Comparison of ENCODE assay signal across 8 cellular contexts in genomic region chr22:41832553-41833368, GRCh38. TPM values are rescaled to one million over a fixed set of nuclear protein-coding genes. Genes with fewer than 3 reads are reported as not detected.
DNase-seq lines count a peak whose midpoint lies in the region; ATAC-seq and TF ChIP-seq lines count a peak whose summit lies in the region.

SREBF2 (plus strand) TSS chr22:41833105; CDS start chr22:41833271, 166 bp downstream.

- peak; percentile 97 for DNase-seq in DMS153 treated with DMSO at 0.1 percent for 48 hours (lab: John Stamatoyannopoulos, UW; ENCODE audit: unreplicated experiment)
- DNase-seq in PC-3: peak; percentile 97
- DNase-seq in activated T-cell treated with anti-CD3 and anti-CD28 coated beads for 48 hours (ENCODE audit: low read depth): peak; percentile 99
- peak; percentile 97 for DNase-seq in epithelial cell of prostate (ENCODE audit: low read depth, low spot score)
- DNase-seq in mucosa of descending colon: peak; percentile 99 to 100 (median 100)
- DNase-seq in stimulated activated CD8-positive, alpha-beta memory T cell treated with anti-CD3 and anti-CD28 coated beads, Interleukin-4, amount 100 ng/mL, for 24 hours (ENCODE audit: low read depth): peak; percentile 99

- TF ChIP-seq RAD21 in Ishikawa (IDR thresholded peaks at IDR 0.05; ENCODE audit: low read depth): peak; percentile 22; the same call in 1 of the 2 replicates

- peak within 1 kb of the TSS; percentile 95 for H3K4me3 ChIP-seq in PC-3 (ENCODE audit: low read length)
- H3K4me3 ChIP-seq in mucosa of descending colon: peak within 1 kb of the TSS; percentile 82

- H3K79me2 ChIP-seq in PC-3 (ENCODE audit: low read length): peaks cover 42% of the 10 kb centered on the region

- no peaks in the 10 kb centered on the region for H3K9me2 ChIP-seq in PC-3 (replicated peaks; ENCODE audit: low read length)

- TF ChIP-seq CTCF in PC-3 (conservative IDR thresholded peaks at IDR 0.05; ENCODE audit: low read depth, low read length) (no peak), mucosa of descending colon (IDR thresholded peaks at IDR 0.05) (no peak)

- H3K9me3 ChIP-seq in PC-3 (ENCODE audit: low read length): no peaks in the 10 kb centered on the region
- H3K9me3 ChIP-seq in mucosa of descending colon: no peaks in the 10 kb centered on the region

- 0 out of 2 replicates have a peak, but pooled peaks have one; percentile 67 for TF ChIP-seq EP300 in Ishikawa (IDR thresholded peaks at IDR 0.05; ENCODE audit: borderline replicate concordance)

- BruUV-seq in PC-3 (replicated peaks; lab: Mats Ljungman, UMichigan): no TSS peak

- intact Hi-C loops in PC-3 (cut with micrococcal nuclease) (no loop called here), mucosa of descending colon (cut with DNase I, micrococcal nuclease) (no loop called here)

- H3K27me3 ChIP-seq in PC-3 (ENCODE audit: low read length): no peaks in the 10 kb centered on the region

- H2AFZ ChIP-seq in PC-3 (ENCODE audit: low read length): peak within 1 kb of the TSS; percentile 64

- 0 out of 2 replicates have a peak, but pooled peaks cover 11% of the 10 kb centered on the region for H4K20me1 ChIP-seq in PC-3 (ENCODE audit: low read length)

- ATAC-seq in GM21576 (IDR thresholded peaks at IDR 0.05; ENCODE audit: unreplicated experiment): peak; percentile 87
- peak; percentile 91 for ATAC-seq in PC-3
- ATAC-seq in mucosa of descending colon: peak; percentile 88

- H3K36me3 ChIP-seq in PC-3 (ENCODE audit: low read depth, low read length): peaks cover 14% of the 10 kb centered on the region
- peaks cover 5% of the 10 kb centered on the region for H3K36me3 ChIP-seq in mucosa of descending colon (ENCODE audit: low read depth)

- CTCF ChIA-PET in PC-3 (lab: Charles Lee): interaction anchor here (0.6 to 1.0 kb wide), 3 partner anchors 11 to 536 kb away, joined by 3 read pairs; no protein-coding TSS in a partner anchor

- POLR2A ChIA-PET in PC-3 (lab: Charles Lee; ENCODE audit: unreplicated experiment): interaction anchor here (0.5 to 0.9 kb wide), 6 partner anchors 9 to 1980 kb away, joined by 3 to 15 read pairs (median 4); no protein-coding TSS in a partner anchor

- H3K27ac ChIP-seq in PC-3 (ENCODE audit: low read length): peak within 1 kb of the TSS; percentile 94
- peak within 1 kb of the TSS; percentile 92 for H3K27ac ChIP-seq in epithelial cell of prostate

- peak within 1 kb of the TSS; percentile 90 for H3K4me2 ChIP-seq in PC-3 (ENCODE audit: low read length)

- H3K4me1 ChIP-seq in PC-3 (ENCODE audit: insufficient read depth, low read length): peaks cover 13% of the 10 kb centered on the region
- peaks cover 16% of the 10 kb centered on the region for H3K4me1 ChIP-seq in mucosa of descending colon (ENCODE audit: low read depth)

- H3F3A ChIP-seq in PC-3 (ENCODE audit: low read length, unreplicated experiment): no peaks in the 10 kb centered on the region

- peak within 1 kb of the TSS; percentile 95 for H3K9ac ChIP-seq in PC-3 (ENCODE audit: low read length)

TF ChIP-seq in Ishikawa, 13 proteins besides CTCF, POLR2A, EP300 and RAD21:
- TF ChIP-seq CEBPB (IDR thresholded peaks at IDR 0.05): 0 out of 2 replicates have a peak, but pooled peaks have one; percentile 66
- TF ChIP-seq TCF12 (IDR thresholded peaks at IDR 0.05; ENCODE audit: low read depth): peak; percentile 85
- peak; percentile 94 for TF ChIP-seq MAX (IDR thresholded peaks at IDR 0.05)
- no peak for TF ChIP-seq TEAD4 (IDR thresholded peaks at IDR 0.05)
- peak; percentile 71 for TF ChIP-seq TAF1 (IDR thresholded peaks at IDR 0.05; ENCODE audit: low read depth)
- peak; percentile 90 for TF ChIP-seq YY1 (IDR thresholded peaks at IDR 0.05; ENCODE audit: low read depth)
- peak; percentile 37; the same call in 1 of the 2 replicates for TF ChIP-seq REST (IDR thresholded peaks at IDR 0.05; ENCODE audit: low read depth)
- TF ChIP-seq EGR1 (IDR thresholded peaks at IDR 0.05): peak; percentile 82
- peak; percentile 7; the same call in 1 of the 2 replicates for TF ChIP-seq USF1 (IDR thresholded peaks at IDR 0.05)
- TF ChIP-seq NFIC (IDR thresholded peaks at IDR 0.05): peak; percentile 65
- peak; percentile 17; the same call in 1 of the 2 replicates for TF ChIP-seq FOXM1 (IDR thresholded peaks at IDR 0.05; ENCODE audit: borderline replicate concordance, low read depth)
- TF ChIP-seq CREB1 (IDR thresholded peaks at IDR 0.05; ENCODE audit: low read depth): peak; percentile 86
- peak; percentile 28 for TF ChIP-seq ZBTB7A (IDR thresholded peaks at IDR 0.05; ENCODE audit: low read depth)

RNA-seq across cellular contexts. Expression of gene SREBF2, which starts in this region (rescaled TPM):
- total RNA-seq in PC-3 (2014; rRNA removed) (38.7 and 40.0 TPM in 2 replicates), mucosa of descending colon (100 to 1,000 TPM; 139 to 254 (median 169) TPM)

Comparison
In these comparisons a context has a peak if more than half of its experiments do, and no peak if none do; other contexts are left out.
1. Peak in every context shown above with its lines: DNase-seq, ATAC-seq, H3K4me3 ChIP-seq and H3K27ac ChIP-seq.